Comparison of ENCODE assay signal across 1 cellular context in genomic region chr4:144564358-144564757, GRCh38.
TF ChIP-seq lines count a peak whose summit lies in the region.

No MANE protein-coding gene starts in this region.

TF ChIP-seq in IMR-90, 13 proteins besides CTCF, POLR2A, EP300 and RAD21 (continued from another document):
- TF ChIP-seq BHLHE40 (IDR thresholded peaks at IDR 0.05; ENCODE audit: low read depth, low read length): no peak
- TF ChIP-seq MAZ (IDR thresholded peaks at IDR 0.05; ENCODE audit: borderline replicate concordance, low read depth, low read length): no peak
- TF ChIP-seq MAFK (IDR thresholded peaks at IDR 0.05; ENCODE audit: low read depth, low read length): no peak
- TF ChIP-seq MXI1 (IDR thresholded peaks at IDR 0.05; ENCODE audit: borderline replicate concordance, low read depth, low read length): no peak
- no peak for TF ChIP-seq ELK1 (IDR thresholded peaks at IDR 0.05; ENCODE audit: borderline replicate concordance, low read depth, low read length)
- no peak for TF ChIP-seq RCOR1 (IDR thresholded peaks at IDR 0.05; ENCODE audit: insufficient replicate concordance, low read length)
- TF ChIP-seq FOS (IDR thresholded peaks at IDR 0.05; ENCODE audit: low read depth, low read length): no peak
